Comparison of ENCODE assay signal across 8 cellular contexts in genomic region chr2:11744631-11745394, GRCh38. TPM values are rescaled to one million over a fixed set of nuclear protein-coding genes. Genes with fewer than 3 reads are reported as not detected.
A peak's percentile ranks its signal among the peaks of the same experiment; 100 is the strongest.
DNase-seq lines count a peak whose midpoint lies in the region; ATAC-seq and TF ChIP-seq lines count a peak whose summit lies in the region.

No MANE protein-coding gene starts in this region.

- H3K27ac ChIP-seq in SU-DHL-6 (ENCODE audit: low read depth, low read length), result peak overlapping the region; percentile 12; the same call in 1 of the 2 replicates

- peaks cover 28% of the 10 kb centered on the region for H3K79me2 ChIP-seq in SU-DHL-6 (ENCODE audit: insufficient read depth, low read length)

- no peaks in the 10 kb centered on the region for H3K27me3 ChIP-seq in SU-DHL-6 (ENCODE audit: low read length)

- H4K20me1 ChIP-seq in SU-DHL-6 (ENCODE audit: low read depth, low read length), result no peaks in the 10 kb centered on the region

- DNase-seq in DMS153 (lab: John Stamatoyannopoulos, UW) (peak; percentile 76), erythroblast (lab: John Stamatoyannopoulos, UW) (peak; percentile 67), nephron progenitor cell (no peak), hippocampal formation (lab: John Stamatoyannopoulos, UW) (no peak)
- no peak for DNase-seq in Jurkat, Clone E6-1 (ENCODE audit: low read depth, low spot score)
- no peak for DNase-seq in stimulated activated CD4-positive, alpha-beta T cell treated with anti-CD3 and anti-CD28 coated beads, Interleukin-4, amount 100 ng/mL, for 1 hour

- peaks cover 88% of the 10 kb centered on the region for H3K4me1 Mint-ChIP-seq in nephron progenitor cell

- H3K4me2 ChIP-seq in SU-DHL-6 (ENCODE audit: low read depth, low read length, poor library complexity, severe bottlenecking), result peak overlapping the region; percentile 57

- TF ChIP-seq POLR2A in erythroblast (IDR thresholded peaks at IDR 0.05; ENCODE audit: low read length), result no peak

- H3K9ac ChIP-seq in SU-DHL-6 (ENCODE audit: low read length), result peak overlapping the region; percentile 38

- peak overlapping the region; percentile 65 for H3K4me3 Mint-ChIP-seq in nephron progenitor cell

- H3K36me3 ChIP-seq in SU-DHL-6 (ENCODE audit: low read length), result no peaks in the 10 kb centered on the region

- H3K9me2 ChIP-seq in SU-DHL-6 (replicated peaks; ENCODE audit: insufficient read depth, low read length), result no peaks in the 10 kb centered on the region

- no peaks in the 10 kb centered on the region for H3K9me3 ChIP-seq in SU-DHL-6 (ENCODE audit: insufficient read depth, low read length)

- H3K9me3 Mint-ChIP-seq in nephron progenitor cell, result no peaks in the 10 kb centered on the region

- peaks cover 19% of the 10 kb centered on the region for H3F3A ChIP-seq in SU-DHL-6 (ENCODE audit: insufficient read depth)

- H3K4me3 ChIP-seq in Jurkat, Clone E6-1 (ENCODE audit: low read length), result peak overlapping the region; percentile 43; the same call in 1 of the 2 replicates
- H3K4me3 ChIP-seq in SU-DHL-6 (ENCODE audit: insufficient read depth, low read length, poor library complexity, severe bottlenecking), result no peak overlapping the region

- H2AFZ ChIP-seq in SU-DHL-6 (ENCODE audit: low read depth, low read length, severe bottlenecking), result peak overlapping the region; percentile 43

- H3K36me3 Mint-ChIP-seq in nephron progenitor cell (ENCODE audit: low read depth), result no peaks in the 10 kb centered on the region

- ATAC-seq in GM21381 (IDR thresholded peaks at IDR 0.05; ENCODE audit: unreplicated experiment), result no peak

- H3K27ac Mint-ChIP-seq in nephron progenitor cell, result peak overlapping the region; percentile 92

- peaks cover 6% of the 10 kb centered on the region for H3K27me3 Mint-ChIP-seq in nephron progenitor cell (ENCODE audit: low read depth, poor library complexity)

- TF ChIP-seq CTCF in SU-DHL-6 (IDR thresholded peaks at IDR 0.05; ENCODE audit: insufficient read depth, low read length, poor library complexity, severe bottlenecking), result peak; percentile 49
- TF ChIP-seq CTCF in nephron progenitor cell (IDR thresholded peaks at IDR 0.05), result peak; percentile 41

RNA-seq across cellular contexts. Expression of gene LPIN1, which starts 1.6 kb away (rescaled TPM):
- polyA plus RNA-seq in Jurkat, Clone E6-1 (2012; ENCODE audit: insufficient read depth, insufficient read length), result 19.6 TPM

Comparison
In these comparisons a context has a peak if more than half of its experiments do, and no peak if none do; other contexts are left out.
1. DNase-seq: peak in DMS153 (single experiment) and erythroblast (2 of 2); none in Jurkat, Clone E6-1 (single experiment), nephron progenitor cell (single experiment), stimulated activated CD4-positive, alpha-beta T cell treated with anti-CD3 and anti-CD28 coated beads, Interleukin-4, amount 100 ng/mL, for 1 hour (single experiment) and hippocampal formation (0 of 2).